Comparison of ENCODE assay signal across 21 cellular contexts in genomic region chr10:11295492-11295891, GRCh38.
DNase-seq lines count a peak whose midpoint lies in the region; ATAC-seq, FAIRE-seq and TF ChIP-seq lines count a peak whose summit lies in the region.
"Had no signal": no experiment of that assay in that cellular context is flagged by ENCODE, and none has a peak within 500 bp of the region (broad histone marks: within the 10 kb centered on the region; RNA-seq: fewer than 3 reads in every experiment).

No MANE protein-coding gene starts in this region.

- H3K4me1 Mint-ChIP-seq in activated T-cell treated with anti-CD3 and anti-CD28 coated beads, Interleukin-2, amount 50 U/mL, for 24 hours (ENCODE audit: low read depth): peaks cover 47% of the 10 kb centered on the region
- H3K4me1 Mint-ChIP-seq in stimulated activated naive B cell treated with anti-CD40 and anti-IgM and Interleukin-4, amounts not matched to agents 10 μg/mL and 1 μg/mL and 100 μg/mL, for 72 hours: peaks cover 10 to 19% of the 10 kb centered on the region in 2 donors
- H3K4me1 Mint-ChIP-seq in HFFc6 (ENCODE audit: low read depth): peaks cover 6% of the 10 kb centered on the region

- H3K9ac ChIP-seq in GM12878 (ENCODE audit: control insufficient read depth, insufficient read depth, low read length): no peak overlapping the region
- H3K9ac ChIP-seq: BLaER1 treated with 17β-estradiol and CSF1 and Interleukin-3, amounts not matched to agents 10 nM and 100 nM had no signal

- no peak for TF ChIP-seq EP300 in GM12878 (IDR thresholded peaks at IDR 0.05; ENCODE audit: borderline replicate concordance in 1 of 2, control insufficient read depth in 1 of 2, low read depth in 2 of 2, low read length in 2 of 2)

- H4K20me1 ChIP-seq in GM12878 (ENCODE audit: control insufficient read depth, insufficient read depth): no peaks in the 10 kb centered on the region

- no peaks in the 10 kb centered on the region for H3K9me3 Mint-ChIP-seq in activated T-cell treated with anti-CD3 and anti-CD28 coated beads, Interleukin-2, amount 50 U/mL, for 24 hours
- H3K9me3 Mint-ChIP-seq in stimulated activated naive B cell treated with anti-CD40 and anti-IgM and Interleukin-4, amounts not matched to agents 10 μg/mL and 1 μg/mL and 100 μg/mL, for 72 hours: no peaks in the 10 kb centered on the region
- peaks cover 19% of the 10 kb centered on the region; the same call in 1 of the 2 replicates for H3K9me3 Mint-ChIP-seq in HFFc6
- H3K9me3 Mint-ChIP-seq: activated T-cell treated with anti-CD3 and anti-CD28 coated beads, Interleukin-2, amount 50 U/mL, for 4 hours had no signal

- H3K27ac Mint-ChIP-seq in activated T-cell treated with anti-CD3 and anti-CD28 coated beads, Interleukin-2, amount 50 U/mL, for 24 hours: peak overlapping the region; percentile 82
- peak overlapping the region; percentile 77 for H3K27ac Mint-ChIP-seq in stimulated activated naive B cell treated with anti-CD40 and anti-IgM and Interleukin-4, amounts not matched to agents 10 μg/mL and 1 μg/mL and 100 μg/mL, for 72 hours
- no peak overlapping the region for H3K27ac Mint-ChIP-seq in HFFc6

- no peak overlapping the region for H3K4me3 ChIP-seq in GM12878
- H3K4me3 ChIP-seq: BLaER1 treated with 17β-estradiol and CSF1 and Interleukin-3, amounts not matched to agents 10 nM and 100 nM; body of pancreas; SJCRH30 had no signal

- no peak for TF ChIP-seq RAD21 in GM12878 (IDR thresholded peaks at IDR 0.05; ENCODE audit: insufficient read depth, low read depth, low read length)

- POLR2A ChIA-PET in GM12878 (lab: Charles Lee): no interaction called here

- no peak for TF ChIP-seq POLR2A in GM12878 (IDR thresholded peaks at IDR 0.05; ENCODE audit: low read depth, low read length)

- H3K79me2 ChIP-seq in GM12878 (ENCODE audit: control insufficient read depth, insufficient read depth, low read length): no peaks in the 10 kb centered on the region

- RAD21 ChIA-PET in GM12878 (lab: Charles Lee; ENCODE audit: unreplicated experiment): no interaction called here

- no TSS peak for BruUV-seq in GM12878 (replicated peaks; lab: Mats Ljungman, UMichigan)

- CTCF ChIA-PET in GM12878 (lab: Yijun Ruan, JAX): no interaction called here

- peak; percentile 55 for ATAC-seq in GM21529 (IDR thresholded peaks at IDR 0.05; ENCODE audit: unreplicated experiment)
- ATAC-seq in GM12878: no peak
- no peak for ATAC-seq in stimulated activated naive B cell treated with anti-CD40 and anti-IgM and Interleukin-4, amounts not matched to agents 10 μg/mL and 1 μg/mL and 100 μg/mL, for 72 hours (replicated peaks)
- ATAC-seq: body of pancreas, left colon had no signal

- FAIRE-seq in GM12878 (lab: Jason Lieb, UNC): no peak
- FAIRE-seq: D721Med, RCC 7860 had no signal

- H3K27me3 ChIP-seq in GM12878 (replicated peaks in 1 of 2; ENCODE audit: control insufficient read depth in 2 of 2, insufficient read depth in 2 of 2, low read length in 1 of 2): no peaks in the 10 kb centered on the region
- H3K27me3 ChIP-seq: BLaER1 treated with 17β-estradiol and CSF1 and Interleukin-3, amounts not matched to agents 10 nM and 100 nM; body of pancreas; SJCRH30 had no signal

- no peaks in the 10 kb centered on the region for H3K9me3 ChIP-seq in GM12878 (replicated peaks; ENCODE audit: control insufficient read depth, insufficient read depth, low read length)
- H3K9me3 ChIP-seq: BLaER1 treated with 17β-estradiol and CSF1 and Interleukin-3, amounts not matched to agents 10 nM and 100 nM; body of pancreas; SJCRH30 had no signal

- in situ Hi-C loops in GM12878 (cut with MboI): no loop called here

- TF ChIP-seq CTCF in GM12878 (IDR thresholded peaks at IDR 0.05 in 2 of 3, conservative IDR thresholded peaks at IDR 0.05 in 1 of 3; ENCODE audit: control insufficient read depth in 2 of 3, extremely low read depth in 1 of 3, insufficient read depth in 1 of 3, low read depth in 3 of 3, low read length in 3 of 3): no peak
- TF ChIP-seq CTCF in HFFc6 (IDR thresholded peaks at IDR 0.05): no peak

- no peak overlapping the region for H3K4me2 ChIP-seq in GM12878 (ENCODE audit: control insufficient read depth, insufficient read depth)
- H3K4me2 ChIP-seq: BLaER1 treated with 17β-estradiol and CSF1 and Interleukin-3, amounts not matched to agents 10 nM and 100 nM had no signal

- H3K4me1 ChIP-seq in GM12878 (ENCODE audit: control insufficient read depth, insufficient read depth, low read length): no peaks in the 10 kb centered on the region; the same call in 1 of the 2 replicates
- H3K4me1 ChIP-seq: BLaER1 treated with 17β-estradiol and CSF1 and Interleukin-3, amounts not matched to agents 10 nM and 100 nM; body of pancreas; SJCRH30 had no signal

- peak; percentile 19 for DNase-seq in activated T-cell treated with anti-CD3 and anti-CD28 coated beads, Interleukin-2, amount 50 U/mL, for 24 hours
- no peak for DNase-seq in activated T-cell treated with anti-CD3 and anti-CD28 coated beads, Interleukin-2, amount 50 U/mL, for 48 hours
- DNase-seq in GM12878 (ENCODE audit: low read depth, low spot score) (no peak), ecto neural progenitor cell (ENCODE audit: low spot score) (no peak), HFFc6 (no peak), HuH-7 (ENCODE audit: low spot score) (no peak)
- no peak for DNase-seq in stimulated activated naive B cell treated with anti-CD40 and anti-IgM and Interleukin-4, amounts not matched to agents 10 μg/mL and 1 μg/mL and 100 μg/mL, for 72 hours
- DNase-seq: activated T-cell treated with anti-CD3 and anti-CD28 coated beads, Interleukin-2, amount 50 U/mL, for 4 hours; body of pancreas; HCEC 1CT; left colon; mesenchymal stem cell; NCI-H1092; NCI-H2029; NCI-H69; SJCRH30; T-helper 1 cell had no signal

- peaks cover 100% of the 10 kb centered on the region for H3K36me3 Mint-ChIP-seq in activated T-cell treated with anti-CD3 and anti-CD28 coated beads, Interleukin-2, amount 50 U/mL, for 24 hours (ENCODE audit: low read depth)
- H3K36me3 Mint-ChIP-seq in stimulated activated naive B cell treated with anti-CD40 and anti-IgM and Interleukin-4, amounts not matched to agents 10 μg/mL and 1 μg/mL and 100 μg/mL, for 72 hours: peaks cover 43 to 80% of the 10 kb centered on the region in 2 donors
- peaks cover 5% of the 10 kb centered on the region for H3K36me3 Mint-ChIP-seq in HFFc6 (ENCODE audit: low read depth)

- SMC1A ChIA-PET in GM12878 (lab: Charles Lee; ENCODE audit: uncharacterized antibody, unreplicated experiment): interaction anchor here (0.6 to 0.9 kb wide), 2 partner anchors 9 to 10 kb away, joined by 3 read pairs; no protein-coding TSS in a partner anchor

- no peak overlapping the region for H2AFZ ChIP-seq in GM12878 (ENCODE audit: control insufficient read depth, low read depth, low read length)

- H3K27ac ChIP-seq in GM12878 (ENCODE audit: control insufficient read depth, insufficient read depth): no peak overlapping the region
- H3K27ac ChIP-seq: BLaER1 treated with 17β-estradiol and CSF1 and Interleukin-3, amounts not matched to agents 10 nM and 100 nM; body of pancreas; SJCRH30 had no signal

- no peak overlapping the region for H3K4me3 Mint-ChIP-seq in activated T-cell treated with anti-CD3 and anti-CD28 coated beads, Interleukin-2, amount 50 U/mL, for 24 hours
- no peak overlapping the region for H3K4me3 Mint-ChIP-seq in stimulated activated naive B cell treated with anti-CD40 and anti-IgM and Interleukin-4, amounts not matched to agents 10 μg/mL and 1 μg/mL and 100 μg/mL, for 72 hours
- H3K4me3 Mint-ChIP-seq in HFFc6: no peak overlapping the region
- H3K4me3 Mint-ChIP-seq: activated T-cell treated with anti-CD3 and anti-CD28 coated beads, Interleukin-2, amount 50 U/mL, for 4 hours had no signal

- H3K27me3 Mint-ChIP-seq in activated T-cell treated with anti-CD3 and anti-CD28 coated beads, Interleukin-2, amount 50 U/mL, for 24 hours: no peaks in the 10 kb centered on the region
- no peaks in the 10 kb centered on the region for H3K27me3 Mint-ChIP-seq in stimulated activated naive B cell treated with anti-CD40 and anti-IgM and Interleukin-4, amounts not matched to agents 10 μg/mL and 1 μg/mL and 100 μg/mL, for 72 hours
- peaks cover 3% of the 10 kb centered on the region for H3K27me3 Mint-ChIP-seq in HFFc6 (ENCODE audit: insufficient read depth)

- peaks cover 34 to 49% of the 10 kb centered on the region in 2 experiments for H3K36me3 ChIP-seq in GM12878 (ENCODE audit: control insufficient read depth in 2 of 2, insufficient read depth in 2 of 2, low read length in 1 of 2)

- intact Hi-C loops in GM12878 (cut with micrococcal nuclease; ENCODE audit: unreplicated experiment): no loop called here

- 60% methylated on average over 3 of the region's 3 CpGs for WGBS in GM12878 (ENCODE audit: insufficient coverage, insufficient replicate concordance, low lambda C conversion rate, missing lambda C conversion rate)

TF ChIP-seq in GM12878, 131 proteins besides CTCF, POLR2A, EP300 and RAD21:
- TF ChIP-seq POLR2AphosphoS5 (IDR thresholded peaks at IDR 0.05; ENCODE audit: low read length) (0 out of 2 replicates have a peak, but pooled peaks have one; percentile 40), ETV6 (conservative IDR thresholded peaks at IDR 0.05 in 1 of 2, IDR thresholded peaks at IDR 0.05 in 1 of 2; ENCODE audit: borderline replicate concordance in 1 of 2, low read depth in 1 of 2) (no peak), NRF1 (conservative IDR thresholded peaks at IDR 0.05; ENCODE audit: low read depth, low read length) (no peak), SIN3A (IDR thresholded peaks at IDR 0.05; ENCODE audit: low read depth, low read length) (no peak), ATF2 (IDR thresholded peaks at IDR 0.05; ENCODE audit: low read length) (no peak), STAT3 (IDR thresholded peaks at IDR 0.05; ENCODE audit: low read depth, low read length) (no peak)
